ENCODE assay signal across 15 cellular contexts in the genomic region with DNA sequence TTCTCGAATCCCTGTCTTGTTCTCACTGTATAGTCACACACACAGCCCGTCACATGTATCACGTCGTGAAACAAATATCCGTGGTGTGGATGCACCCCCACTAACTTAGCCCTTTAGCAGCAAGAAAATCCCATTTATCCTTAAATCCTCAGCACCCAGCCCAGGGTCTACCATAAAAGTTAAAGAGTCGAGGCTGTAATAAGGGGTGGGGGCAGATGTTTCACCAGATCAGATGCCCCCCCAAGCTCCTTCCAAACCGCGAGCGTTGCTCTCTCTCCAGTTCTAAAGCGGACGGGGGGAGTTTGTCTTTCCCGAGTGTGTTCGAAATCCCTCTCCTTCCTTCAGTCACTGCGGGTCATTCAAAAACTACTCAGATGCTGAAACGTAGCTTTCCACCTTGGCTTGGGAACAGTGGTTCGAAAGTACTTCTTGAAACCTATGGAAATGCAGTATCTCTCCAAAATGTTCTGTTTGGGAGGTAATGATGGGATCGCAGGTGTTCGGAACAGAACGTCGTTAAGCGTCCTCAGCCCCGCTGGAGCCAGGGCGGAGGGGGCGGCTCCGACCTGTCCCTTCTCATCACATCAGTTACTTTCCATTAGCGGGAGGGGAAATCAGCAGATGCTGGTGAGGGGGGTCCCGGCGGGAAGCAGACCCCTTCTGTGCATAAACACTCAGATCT.
A peak's percentile ranks its signal among the peaks of the same experiment; 100 is the strongest.
DNase-seq lines count a peak whose midpoint lies in the region; FAIRE-seq and TF ChIP-seq lines count a peak whose summit lies in the region.
"Had no signal": no experiment of that assay in that cellular context is flagged by ENCODE, and none has a peak within 500 bp of the region (broad histone marks: within the 10 kb centered on the region; RNA-seq: fewer than 3 reads in every experiment).

No MANE protein-coding gene starts in this region.

- H3K27ac ChIP-seq in CD4-positive, alpha-beta memory T cell (ENCODE audit: low read depth, low read length) = no peak overlapping the region
- no peak overlapping the region for H3K27ac ChIP-seq in HUES48 (ENCODE audit: low read depth, low read length)
- H3K27ac ChIP-seq in coronary artery = no peak overlapping the region
- no peak overlapping the region for H3K27ac ChIP-seq in neural progenitor cell
- H3K27ac ChIP-seq: dorsolateral prefrontal cortex, sigmoid colon had no signal

- no peaks in the 10 kb centered on the region for H3K9me3 ChIP-seq in CD4-positive, alpha-beta memory T cell (ENCODE audit: control insufficient read depth in 1 of 2, low read length in 2 of 2)
- H3K9me3 ChIP-seq in HUES48 (ENCODE audit: control insufficient read depth, insufficient read depth, low read length) (peaks cover 3% of the 10 kb centered on the region; the same call in 1 of the 2 replicates), neural progenitor cell (ENCODE audit: low read depth) (no peaks in the 10 kb centered on the region)
- H3K9me3 ChIP-seq: sigmoid colon had no signal

- H3K9ac ChIP-seq in HUES48 (ENCODE audit: low read depth, low read length) (no peak overlapping the region), neural progenitor cell (no peak overlapping the region)

- peaks cover 11% of the 10 kb centered on the region for H3K27me3 ChIP-seq in CD4-positive, alpha-beta memory T cell (ENCODE audit: insufficient read depth, low read length)
- H3K27me3 ChIP-seq in HUES48 (ENCODE audit: control insufficient read depth, insufficient read depth, low read length) (peaks cover 59% of the 10 kb centered on the region), neural progenitor cell (peaks cover 72% of the 10 kb centered on the region)

- H3K4me3 Mint-ChIP-seq in CD4-positive, alpha-beta memory T cell = peak overlapping the region; percentile 71 to 84 (median 76)
- peak overlapping the region; percentile 78 for H3K4me3 Mint-ChIP-seq in neural progenitor cell

- H4K20me1 ChIP-seq in neural progenitor cell (ENCODE audit: low read depth) = peaks cover 7% of the 10 kb centered on the region

- FAIRE-seq in GM12891 (lab: Jason Lieb, UNC) = no peak
- FAIRE-seq: GM18507, HepG2 had no signal

- peaks cover 17% of the 10 kb centered on the region for H3K4me1 ChIP-seq in CD4-positive, alpha-beta memory T cell (ENCODE audit: insufficient read depth, low read length)
- H3K4me1 ChIP-seq in HUES48 (ENCODE audit: control insufficient read depth, insufficient read depth, low read length) (peaks cover 8% of the 10 kb centered on the region; the same call in 1 of the 2 replicates), neural progenitor cell (peaks cover 20% of the 10 kb centered on the region)

- DNase-seq in CD4-positive, alpha-beta memory T cell = no peak
- DNase-seq in coronary artery (ENCODE audit: low spot score) (peak; percentile 36), neural progenitor cell (ENCODE audit: low spot score) (peak; percentile 40), A172 (ENCODE audit: low spot score) (no peak), GM12891 (ENCODE audit: insufficient read length, low spot score) (no peak), dermis blood vessel endothelial cell (no peak)
- DNase-seq: activated gamma-delta T cell treated with Interleukin-2 at 50 U/mL for 16 hours, DND-41, dorsolateral prefrontal cortex, NCI-H2081 treated with DMSO at 0.1 percent for 48 hours, T-helper 9 cell had no signal

- no peak overlapping the region for H2AFZ ChIP-seq in neural progenitor cell (replicated peaks)

- H3K27me3 Mint-ChIP-seq in CD4-positive, alpha-beta memory T cell = peaks cover 11 to 21% of the 10 kb centered on the region in 2 donors
- H3K27me3 Mint-ChIP-seq in neural progenitor cell (ENCODE audit: insufficient read depth, low read depth) = peaks cover 41% of the 10 kb centered on the region

- intact Hi-C loops in CD4-positive, alpha-beta memory T cell (cut with micrococcal nuclease) = no loop called here

- CTCF ChIA-PET in CD4-positive, alpha-beta memory T cell (lab: Charles Lee; ENCODE audit: partially characterized antibody) = no interaction called here

- TF ChIP-seq CTCF in coronary artery (IDR thresholded peaks at IDR 0.05) = no peak
- no peak for TF ChIP-seq CTCF in neural progenitor cell (IDR thresholded peaks at IDR 0.05)

- TF ChIP-seq POLR2A in GM12891 (IDR thresholded peaks at IDR 0.05; ENCODE audit: low read depth, low read length) = no peak

- peaks cover 13% of the 10 kb centered on the region for H3F3A ChIP-seq in neural progenitor cell (ENCODE audit: low read depth)

- H3K27ac Mint-ChIP-seq in CD4-positive, alpha-beta memory T cell = peak overlapping the region in 3 of 7 donors; percentile 7 to 72 (median 32)
- no peak overlapping the region for H3K27ac Mint-ChIP-seq in neural progenitor cell

- H3K4me1 Mint-ChIP-seq in CD4-positive, alpha-beta memory T cell = peaks cover 13 to 32% (median 22%) of the 10 kb centered on the region in 4 donors
- H3K4me1 Mint-ChIP-seq in neural progenitor cell = peaks cover 16% of the 10 kb centered on the region

- H3K9me3 Mint-ChIP-seq in CD4-positive, alpha-beta memory T cell = no peaks in the 10 kb centered on the region
- H3K9me3 Mint-ChIP-seq in neural progenitor cell = peaks cover 6% of the 10 kb centered on the region

- peak overlapping the region; percentile 93 for H3K4me2 ChIP-seq in neural progenitor cell

- no peaks in the 10 kb centered on the region for H3K36me3 Mint-ChIP-seq in CD4-positive, alpha-beta memory T cell
- H3K36me3 Mint-ChIP-seq in neural progenitor cell = no peaks in the 10 kb centered on the region

- H3K4me3 ChIP-seq in CD4-positive, alpha-beta memory T cell (ENCODE audit: low read length in 2 of 2) = peak overlapping the region in 1 of 2 donors; percentile 43
- peak overlapping the region; percentile 52 for H3K4me3 ChIP-seq in HUES48 (ENCODE audit: low read depth, low read length)
- H3K4me3 ChIP-seq in coronary artery = peak overlapping the region; percentile 71
- H3K4me3 ChIP-seq in neural progenitor cell = peak overlapping the region; percentile 53

- no peaks in the 10 kb centered on the region for H3K36me3 ChIP-seq in CD4-positive, alpha-beta memory T cell (ENCODE audit: insufficient read depth, low read length)
- no peaks in the 10 kb centered on the region for H3K36me3 ChIP-seq in HUES48 (ENCODE audit: control insufficient read depth, insufficient read depth, low read length)
- H3K36me3 ChIP-seq in neural progenitor cell = no peaks in the 10 kb centered on the region
- H3K36me3 ChIP-seq: sigmoid colon had no signal

- POLR2A ChIA-PET in CD4-positive, alpha-beta memory T cell (lab: Charles Lee; ENCODE audit: partially characterized antibody) = no interaction called here

- H3K79me2 ChIP-seq in neural progenitor cell (ENCODE audit: low read depth) = no peaks in the 10 kb centered on the region

TF ChIP-seq in GM12891, 5 proteins besides CTCF, POLR2A, EP300 and RAD21:
- TF ChIP-seq SPI1 (IDR thresholded peaks at IDR 0.05; ENCODE audit: low read depth, low read length) (no peak), PAX5 (IDR thresholded peaks at IDR 0.05; ENCODE audit: insufficient read depth, low read length, severe bottlenecking) (no peak), POLR2AphosphoS5 (IDR thresholded peaks at IDR 0.05; ENCODE audit: low read depth, low read length) (no peak), POU2F2 (IDR thresholded peaks at IDR 0.05; ENCODE audit: low read depth, low read length) (no peak), TAF1 (IDR thresholded peaks at IDR 0.05; ENCODE audit: low read depth, low read length) (no peak)

Comparison
In these comparisons a context has a peak if more than half of its experiments do, and no peak if none do; other contexts are left out.
1. DNase-seq: peak in coronary artery (single experiment) and neural progenitor cell (single experiment); none in CD4-positive, alpha-beta memory T cell (0 of 5), A172 (single experiment), GM12891 (single experiment) and dermis blood vessel endothelial cell (single experiment).